Comparison of ENCODE assay signal across 9 cellular contexts in genomic region chr1:2555634-2556276, GRCh38. TPM values are rescaled to one million over a fixed set of nuclear protein-coding genes. Genes with fewer than 3 reads are reported as not detected.
DNase-seq lines count a peak whose midpoint lies in the region; ATAC-seq, FAIRE-seq and TF ChIP-seq lines count a peak whose summit lies in the region.
"Had no signal": no experiment of that assay in that cellular context is flagged by ENCODE, and none has a peak within 500 bp of the region (broad histone marks: within the 10 kb centered on the region; RNA-seq: fewer than 3 reads in every experiment).

No MANE protein-coding gene starts in this region.

- peak; percentile 78 for TF ChIP-seq POLR2A in ovary (IDR thresholded peaks at IDR 0.05)

- H3K9me3 Mint-ChIP-seq in CD8-positive, alpha-beta memory T cell = no peaks in the 10 kb centered on the region
- H3K9me3 Mint-ChIP-seq in activated CD8-positive, alpha-beta memory T cell treated with anti-CD3 and anti-CD28 coated beads, Interleukin-2, amount 10 ng/mL, durations not matched to agents 7 days and 5 days (ENCODE audit: low read depth) = no peaks in the 10 kb centered on the region

- 4 to 7% (median 4%) methylated on average over 20 to 26 of the region's 26 CpGs for WGBS in ovary, 3 donors

- peak; percentile 56 for TF ChIP-seq EP300 in ovary (IDR thresholded peaks at IDR 0.05)

- no peaks in the 10 kb centered on the region for H3K27me3 ChIP-seq in CD8-positive, alpha-beta memory T cell (ENCODE audit: insufficient read depth, low read length, poor library complexity, severe bottlenecking)
- no peaks in the 10 kb centered on the region for H3K27me3 ChIP-seq in ovary

- peak overlapping the region; percentile 94 to 99 (median 99) for H3K4me3 Mint-ChIP-seq in CD8-positive, alpha-beta memory T cell
- H3K4me3 Mint-ChIP-seq in activated CD8-positive, alpha-beta memory T cell treated with anti-CD3 and anti-CD28 coated beads, Interleukin-2, amount 10 ng/mL, durations not matched to agents 7 days and 5 days = peak overlapping the region; percentile 98

- peak overlapping the region; percentile 98 for H3K4me3 ChIP-seq in CD8-positive, alpha-beta memory T cell (ENCODE audit: low read length)
- peak overlapping the region; percentile 64 for H3K4me3 ChIP-seq in ovary

- POLR2A ChIA-PET in CD8-positive, alpha-beta memory T cell (lab: Charles Lee) = interaction anchor here (0.6 to 2.5 kb wide), 11 partner anchors 8 to 164 kb away, joined by 3 to 41 read pairs (median 7); partner anchors contain the start of genes MORN1, PANK4, PEX10 and PRXL2B

- H3K27ac ChIP-seq in CD8-positive, alpha-beta memory T cell (ENCODE audit: low read depth, low read length) = peak overlapping the region; percentile 95
- H3K27ac ChIP-seq in ovary = peak overlapping the region; percentile 82 to 88

- peak overlapping the region; percentile 93 to 99 (median 98) for H3K27ac Mint-ChIP-seq in CD8-positive, alpha-beta memory T cell
- peak overlapping the region; percentile 99 for H3K27ac Mint-ChIP-seq in activated CD8-positive, alpha-beta memory T cell treated with anti-CD3 and anti-CD28 coated beads, Interleukin-2, amount 10 ng/mL, durations not matched to agents 7 days and 5 days

- H3K4me1 Mint-ChIP-seq in CD8-positive, alpha-beta memory T cell = peaks cover 30 to 54% (median 31%) of the 10 kb centered on the region in 3 donors
- H3K4me1 Mint-ChIP-seq in activated CD8-positive, alpha-beta memory T cell treated with anti-CD3 and anti-CD28 coated beads, Interleukin-2, amount 10 ng/mL, durations not matched to agents 7 days and 5 days = peaks cover 31% of the 10 kb centered on the region

- intact Hi-C loops in ovary (cut with DNase I) = loop anchor here in 2 of 4 donors (5.0 to 10.0 kb wide), 2 partner anchors 313 to 1651 kb away; no protein-coding TSS in a partner anchor

- H3K27me3 Mint-ChIP-seq in CD8-positive, alpha-beta memory T cell = no peaks in the 10 kb centered on the region
- H3K27me3 Mint-ChIP-seq in activated CD8-positive, alpha-beta memory T cell treated with anti-CD3 and anti-CD28 coated beads, Interleukin-2, amount 10 ng/mL, durations not matched to agents 7 days and 5 days = no peaks in the 10 kb centered on the region

- H3K36me3 Mint-ChIP-seq in CD8-positive, alpha-beta memory T cell = peaks cover 0 to 35% (median 0%) of the 10 kb centered on the region in 3 donors
- peaks cover 8% of the 10 kb centered on the region for H3K36me3 Mint-ChIP-seq in activated CD8-positive, alpha-beta memory T cell treated with anti-CD3 and anti-CD28 coated beads, Interleukin-2, amount 10 ng/mL, durations not matched to agents 7 days and 5 days

- H3K9me3 ChIP-seq in CD8-positive, alpha-beta memory T cell (ENCODE audit: low read length) = no peaks in the 10 kb centered on the region
- H3K9me3 ChIP-seq in ovary = no peaks in the 10 kb centered on the region

- TF ChIP-seq CTCF in ovary (IDR thresholded peaks at IDR 0.05) = no peak

- peak; percentile 35 for ATAC-seq in GM21381 (IDR thresholded peaks at IDR 0.05; ENCODE audit: unreplicated experiment)
- ATAC-seq in activated CD8-positive, alpha-beta memory T cell treated with anti-CD3 and anti-CD28 coated beads, Interleukin-2, amount 10 ng/mL, durations not matched to agents 7 days and 5 days = peak; percentile 63
- peak; percentile 40 for ATAC-seq in esophagus mucosa

- no peaks in the 10 kb centered on the region for H3K36me3 ChIP-seq in CD8-positive, alpha-beta memory T cell (ENCODE audit: insufficient read depth, low read length)
- no peaks in the 10 kb centered on the region for H3K36me3 ChIP-seq in ovary

- peaks cover 35% of the 10 kb centered on the region for H3K4me1 ChIP-seq in CD8-positive, alpha-beta memory T cell (ENCODE audit: insufficient read depth, low read length)
- H3K4me1 ChIP-seq in ovary (ENCODE audit: insufficient read depth) = peaks cover 12% of the 10 kb centered on the region

- FAIRE-seq in urothelium cell line (lab: Jason Lieb, UNC) = no peak

- DNase-seq in CD8-positive, alpha-beta memory T cell = peak; percentile 67 to 86 (median 74)
- DNase-seq in NAMALWA (ENCODE audit: low spot score) = peak; percentile 72
- DNase-seq in activated CD8-positive, alpha-beta memory T cell treated with anti-CD3 and anti-CD28 coated beads, Interleukin-2, amount 10 ng/mL, durations not matched to agents 7 days and 5 days = peak; percentile 94
- DNase-seq in ovary = peak; percentile 78 to 89 (median 83)
- peak; percentile 35 for DNase-seq in urothelium cell line (ENCODE audit: low spot score)
- DNase-seq in islet precursor cell = no peak

- CTCF ChIA-PET in CD8-positive, alpha-beta memory T cell (lab: Charles Lee) = interaction anchor here (1.0 to 3.8 kb wide), 10 partner anchors 9 to 361 kb away, joined by 3 to 34 read pairs (median 6); partner anchors contain the start of genes FAAP20 and PRXL2B
- CTCF ChIA-PET in activated CD8-positive, alpha-beta memory T cell treated with anti-CD3 and anti-CD28 coated beads, Interleukin-2, amount 10 ng/mL, durations not matched to agents 7 days and 5 days (lab: Charles Lee) = interaction anchor here (1.0 to 3.7 kb wide), 17 partner anchors 8 to 233 kb away, joined by 3 to 68 read pairs (median 4); partner anchors contain the start of genes MORN1, PANK4, PRXL2B and RER1

RNA-seq across cellular contexts. Expression of gene TNFRSF14, which starts 0.4 kb away (rescaled TPM):
- total RNA-seq in CD8-positive, alpha-beta memory T cell = 100 to 1,000 TPM; 164 to 168 TPM
- 51.6 TPM for polyA plus RNA-seq in CD8-positive, alpha-beta memory T cell
- total RNA-seq in activated CD8-positive, alpha-beta memory T cell treated with anti-CD3 and anti-CD28 coated beads, Interleukin-2, amount 10 ng/mL, durations not matched to agents 7 days and 5 days = 100 to 1,000 TPM; 106 to 111 TPM
- total RNA-seq in esophagus mucosa (12.0 TPM), ovary (10 to 100 TPM; 33.3 to 78.5 (median 60.5) TPM)
- 10 to 100 TPM in 1 of 2 donors, 1 to 10 TPM in 1; 4.3 to 57.6 TPM for polyA plus RNA-seq in ovary

RNA-seq across cellular contexts. Expression of gene HES5, which starts 25.7 kb away (rescaled TPM):
- total RNA-seq in CD8-positive, alpha-beta memory T cell = not detected
- polyA plus RNA-seq in CD8-positive, alpha-beta memory T cell = not detected
- total RNA-seq in activated CD8-positive, alpha-beta memory T cell treated with anti-CD3 and anti-CD28 coated beads, Interleukin-2, amount 10 ng/mL, durations not matched to agents 7 days and 5 days = not detected
- total RNA-seq in esophagus mucosa = 1.3 TPM
- under 1 TPM in 3 of 7 donors, not detected in 4; 0.25 to 0.53 (median 0.31) TPM for total RNA-seq in ovary
- polyA plus RNA-seq in ovary = under 1 TPM; 0.13 to 0.36 TPM
- total RNA-seq: T-helper 1 cell treated with Interleukin-12 subunit alpha and Interleukin-12 subunit beta and Interleukin-4 antibody, amounts not matched to agents 30 ng/mL and 1 ng/mL, for 36 hours had no signal

RNA-seq across cellular contexts. Expression of gene PANK4, which starts 29.4 kb away (rescaled TPM):
- 10 to 100 TPM; 40.3 to 46.3 TPM for total RNA-seq in CD8-positive, alpha-beta memory T cell
- polyA plus RNA-seq in CD8-positive, alpha-beta memory T cell = 25.0 TPM
- 10 to 100 TPM; 72.2 to 91.2 TPM for total RNA-seq in activated CD8-positive, alpha-beta memory T cell treated with anti-CD3 and anti-CD28 coated beads, Interleukin-2, amount 10 ng/mL, durations not matched to agents 7 days and 5 days
- 10.1 TPM for total RNA-seq in esophagus mucosa
- total RNA-seq in ovary = 10 to 100 TPM; 19.7 to 33.3 (median 29.1) TPM
- 10 to 100 TPM; 14.7 to 17.1 TPM for polyA plus RNA-seq in ovary

RNA-seq across cellular contexts. Expression of gene PRXL2B, which starts 30.8 kb away (rescaled TPM):
- 10 to 100 TPM; 41.3 to 45.5 TPM for total RNA-seq in CD8-positive, alpha-beta memory T cell
- 23.2 TPM for polyA plus RNA-seq in CD8-positive, alpha-beta memory T cell
- total RNA-seq in activated CD8-positive, alpha-beta memory T cell treated with anti-CD3 and anti-CD28 coated beads, Interleukin-2, amount 10 ng/mL, durations not matched to agents 7 days and 5 days = 10 to 100 TPM; 22.4 to 26.2 TPM
- 12.7 TPM for total RNA-seq in esophagus mucosa
- total RNA-seq in ovary = 10 to 100 TPM in 6 of 7 donors, 1 to 10 TPM in 1; 3.2 to 34.1 (median 20.2) TPM
- polyA plus RNA-seq in ovary = 1 to 10 TPM; 7.0 to 9.6 TPM
